In the genomic region with DNA sequence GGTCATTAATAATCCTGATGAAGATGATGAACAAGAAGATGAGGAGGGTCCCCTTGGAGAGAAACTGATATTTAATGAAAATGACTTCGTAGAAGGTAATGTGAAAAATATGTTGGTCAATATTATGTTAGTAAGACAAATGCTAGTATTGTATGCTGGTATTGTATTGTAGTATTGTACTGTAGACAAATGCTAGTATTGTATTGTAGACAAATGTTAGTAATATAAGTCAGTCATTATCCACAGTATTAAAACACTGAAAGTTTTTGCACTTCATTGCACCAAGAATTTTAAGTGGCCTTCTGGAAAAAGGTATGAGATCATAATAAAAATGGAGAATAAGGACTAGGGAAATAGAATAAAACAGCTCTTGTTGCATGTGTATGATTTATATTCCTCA, we compare ENCODE assay signal across 24 cellular contexts.
"Had no signal": no experiment of that assay in that cellular context is flagged by ENCODE, and none has a peak within 500 bp of the region (broad histone marks: within the 10 kb centered on the region; RNA-seq: fewer than 3 reads in every experiment).

No MANE protein-coding gene starts in this region.

- H3K9me3 Mint-ChIP-seq: naive B cell; neural crest cell; stimulated activated memory B cell treated with anti-CD40 and anti-IgM and Interleukin-4, amounts not matched to agents 10 μg/mL and 1 μg/mL and 100 μg/mL, for 72 hours; stimulated activated naive CD8-positive, alpha-beta T cell treated with anti-CD3 and anti-CD28 coated beads, Interleukin-15, Interleukin-2, amounts not matched to agents 100 ng/mL and 50 ng/mL, for 24 hours had no signal

- H3K27ac ChIP-seq: gastrocnemius medialis, left lung, lower lobe of right lung, pancreas, psoas muscle, tibial artery, upper lobe of left lung, vagina had no signal

- H3K4me3 ChIP-seq: gastrocnemius medialis, left lung, lower lobe of right lung, pancreas, psoas muscle, spleen, tibial artery, upper lobe of left lung, vagina had no signal

- H3K27me3 Mint-ChIP-seq: naive B cell; stimulated activated memory B cell treated with anti-CD40 and anti-IgM and Interleukin-4, amounts not matched to agents 10 μg/mL and 1 μg/mL and 100 μg/mL, for 72 hours; stimulated activated naive CD8-positive, alpha-beta T cell treated with anti-CD3 and anti-CD28 coated beads, Interleukin-15, Interleukin-2, amounts not matched to agents 100 ng/mL and 50 ng/mL, for 24 hours had no signal

- H3K9me3 ChIP-seq: gastrocnemius medialis, left lung, lower lobe of right lung, pancreas, psoas muscle, spleen, tibial artery, upper lobe of left lung, vagina had no signal

- H3K36me3 ChIP-seq: gastrocnemius medialis, lower lobe of right lung, pancreas, upper lobe of left lung, vagina had no signal

- H3K27ac Mint-ChIP-seq: naive B cell; stimulated activated memory B cell treated with anti-CD40 and anti-IgM and Interleukin-4, amounts not matched to agents 10 μg/mL and 1 μg/mL and 100 μg/mL, for 72 hours; stimulated activated naive CD8-positive, alpha-beta T cell treated with anti-CD3 and anti-CD28 coated beads, Interleukin-15, Interleukin-2, amounts not matched to agents 100 ng/mL and 50 ng/mL, for 24 hours had no signal

- H3K4me3 Mint-ChIP-seq: naive B cell; neural crest cell; stimulated activated memory B cell treated with anti-CD40 and anti-IgM and Interleukin-4, amounts not matched to agents 10 μg/mL and 1 μg/mL and 100 μg/mL, for 72 hours; stimulated activated naive CD8-positive, alpha-beta T cell treated with anti-CD3 and anti-CD28 coated beads, Interleukin-15, Interleukin-2, amounts not matched to agents 100 ng/mL and 50 ng/mL, for 24 hours had no signal

- DNase-seq: effector memory CD4-positive, alpha-beta T cell; gastrocnemius medialis; glutamatergic neuron; islet precursor cell; left lung; lower lobe of right lung; mesenchymal stem cell; midbrain; naive B cell; nucleus accumbens; pancreas; psoas muscle; spleen; stimulated activated CD4-positive, alpha-beta T cell treated with anti-CD3 and anti-CD28 coated beads, Interleukin-15, amount 100 ng/mL, for 24 hours; stimulated activated CD4-positive, alpha-beta T cell treated with anti-CD3 and anti-CD28 coated beads, Interleukin-1b, Interleukin-23, amount 100 ng/mL, for 48 hours; stimulated activated CD4-positive, alpha-beta T cell treated with anti-CD3 and anti-CD28 coated beads, Interleukin-4, amount 100 ng/mL, for 24 hours; tibial artery; upper lobe of left lung had no signal

- H3K27me3 ChIP-seq: gastrocnemius medialis, left lung, pancreas, spleen, tibial artery, upper lobe of left lung, vagina had no signal

- H3K4me1 ChIP-seq: pancreas had no signal

- ATAC-seq: esophagus mucosa; gastrocnemius medialis; left lung; lower lobe of right lung; pancreas; psoas muscle; sciatic nerve; stimulated activated memory B cell treated with anti-CD40 and anti-IgM and Interleukin-4, amounts not matched to agents 10 μg/mL and 1 μg/mL and 100 μg/mL, for 72 hours had no signal
